Comparison of ENCODE assay signal across 8 cellular contexts in genomic region chr5:43020294-43020711, GRCh38. TPM values are rescaled to one million over a fixed set of nuclear protein-coding genes. Genes with fewer than 3 reads are reported as not detected.
A peak's percentile ranks its signal among the peaks of the same experiment; 100 is the strongest.
DNase-seq lines count a peak whose midpoint lies in the region; ATAC-seq and TF ChIP-seq lines count a peak whose summit lies in the region.

No MANE protein-coding gene starts in this region.

- no peaks in the 10 kb centered on the region for H3K36me3 ChIP-seq in SK-N-SH (replicated peaks in 1 of 2; ENCODE audit: control insufficient read depth in 1 of 2, insufficient read depth in 2 of 2, low read length in 1 of 2)
- no peaks in the 10 kb centered on the region for H3K36me3 ChIP-seq in parathyroid adenoma (ENCODE audit: control insufficient read depth, insufficient read depth, low read length)

- CTCF ChIA-PET in SK-N-SH (lab: Yijun Ruan, JAX): interaction anchor here (0.8 to 3.4 kb wide), 12 partner anchors 9 to 112 kb away, joined by 3 to 14 read pairs (median 6); partner anchors contain the start of gene ANXA2R

- peaks cover 24% of the 10 kb centered on the region for H3K4me1 Mint-ChIP-seq in CD14-positive monocyte

- DNase-seq in CD14-positive monocyte (ENCODE audit: low spot score) (no peak), SK-N-SH (no peak), epithelial cell of esophagus (ENCODE audit: low read depth) (no peak), AG08395 (ENCODE audit: low spot score) (no peak), amygdala (lab: John Stamatoyannopoulos, UW) (no peak)

- peak overlapping the region; percentile 95 to 97 for H3K4me3 Mint-ChIP-seq in CD14-positive monocyte

- peak overlapping the region; percentile 48; the same call in 1 of the 2 replicates for H3K9ac ChIP-seq in SK-N-SH
- H3K9ac ChIP-seq in parathyroid adenoma: no peak overlapping the region

- peak overlapping the region; percentile 86 for H3K4me2 ChIP-seq in SK-N-SH
- H3K4me2 ChIP-seq in parathyroid adenoma (ENCODE audit: low read length): peak overlapping the region; percentile 31

- no peaks in the 10 kb centered on the region for H3K27me3 ChIP-seq in SK-N-SH (ENCODE audit: insufficient read depth)
- peaks cover 5% of the 10 kb centered on the region for H3K27me3 ChIP-seq in parathyroid adenoma (ENCODE audit: control insufficient read depth, insufficient read depth, low read length)

- no peaks in the 10 kb centered on the region for H4K20me1 ChIP-seq in SK-N-SH (ENCODE audit: insufficient read depth)

- peak overlapping the region; percentile 96 to 100 (median 99) for H3K27ac Mint-ChIP-seq in CD14-positive monocyte

- peaks cover 5 to 11% of the 10 kb centered on the region in 2 experiments; a peak in 2 of 4 replicates for H3K4me1 ChIP-seq in SK-N-SH (ENCODE audit: control insufficient read depth in 1 of 2, insufficient read depth in 2 of 2, low read depth in 1 of 2, low read length in 1 of 2)
- H3K4me1 ChIP-seq in parathyroid adenoma: no peaks in the 10 kb centered on the region

- peaks cover 31% of the 10 kb centered on the region for H3F3A ChIP-seq in SK-N-SH (replicated peaks; ENCODE audit: insufficient read depth)

- H3K9me3 ChIP-seq in SK-N-SH (no peaks in the 10 kb centered on the region), parathyroid adenoma (ENCODE audit: control insufficient read depth, low read length) (peaks cover 6% of the 10 kb centered on the region)

- ATAC-seq in GM19035 (IDR thresholded peaks at IDR 0.05; ENCODE audit: unreplicated experiment) (peak; percentile 20), HG03280 (IDR thresholded peaks at IDR 0.05; ENCODE audit: unreplicated experiment) (peak; percentile 14)

- intact Hi-C loops in CD14-positive monocyte (cut with micrococcal nuclease): loop anchor here in 1 of 2 donors (1.0 kb wide), 2 partner anchors 20 to 25 kb away; partner anchors contain the start of gene ANXA2R

- peak overlapping the region; percentile 96 for H2AFZ ChIP-seq in SK-N-SH (ENCODE audit: low read depth)
- no peak overlapping the region for H2AFZ ChIP-seq in parathyroid adenoma

- H3K4me3 ChIP-seq in SK-N-SH (ENCODE audit: low read depth in 2 of 2, low read length in 1 of 2): peak overlapping the region; percentile 65 to 69
- H3K4me3 ChIP-seq in epithelial cell of esophagus (ENCODE audit: low read length): peak overlapping the region; percentile 65
- H3K4me3 ChIP-seq in parathyroid adenoma (ENCODE audit: low read depth, low read length): peak overlapping the region; percentile 56

- no peaks in the 10 kb centered on the region for H3K9me2 ChIP-seq in SK-N-SH

- 13% methylated on average over 14 of the region's 14 CpGs for WGBS in SK-N-SH (ENCODE audit: low lambda C conversion rate)

- no peak for TF ChIP-seq RAD21 in SK-N-SH (IDR thresholded peaks at IDR 0.05; ENCODE audit: low read length)

- POLR2A ChIA-PET in SK-N-SH (lab: Yijun Ruan, JAX): no interaction called here

- H3K27ac ChIP-seq in SK-N-SH (ENCODE audit: low read depth in 2 of 2, low read length in 1 of 2) (peak overlapping the region; percentile 8 to 90; a peak in 2 of 4 replicates), parathyroid adenoma (no peak overlapping the region)

- H3K9me3 Mint-ChIP-seq in CD14-positive monocyte: peaks cover 0 to 3% (median 0%) of the 10 kb centered on the region in 7 donors

- peak; percentile 31 for TF ChIP-seq CTCF in CD14-positive monocyte (IDR thresholded peaks at IDR 0.05)
- TF ChIP-seq CTCF in SK-N-SH (IDR thresholded peaks at IDR 0.05): no peak
- TF ChIP-seq CTCF in epithelial cell of esophagus (IDR thresholded peaks at IDR 0.05; ENCODE audit: insufficient read depth, low read depth, low read length, missing control alignments): no peak
- no peak for TF ChIP-seq CTCF in parathyroid adenoma (IDR thresholded peaks at IDR 0.05)

- H3K27me3 Mint-ChIP-seq in CD14-positive monocyte (ENCODE audit: low read depth in 3 of 3): peaks cover 0 to 2% (median 0%) of the 10 kb centered on the region in 3 donors

- no peaks in the 10 kb centered on the region for H3K79me2 ChIP-seq in SK-N-SH (ENCODE audit: insufficient read depth)
- H3K79me2 ChIP-seq in parathyroid adenoma: no peaks in the 10 kb centered on the region

- no peak for TF ChIP-seq EP300 in SK-N-SH (IDR thresholded peaks at IDR 0.05; ENCODE audit: borderline replicate concordance in 1 of 2, low read depth in 1 of 2, low read length in 1 of 2)

- peaks cover 0 to 2% of the 10 kb centered on the region in 2 donors for H3K36me3 Mint-ChIP-seq in CD14-positive monocyte

TF ChIP-seq in SK-N-SH, 30 proteins besides CTCF, POLR2A, EP300 and RAD21:
- TF ChIP-seq GABPA (IDR thresholded peaks at IDR 0.05; ENCODE audit: low read depth) (no peak), POLR2AphosphoS5 (IDR thresholded peaks at IDR 0.05; ENCODE audit: low read depth, low read length) (no peak), MXI1 (IDR thresholded peaks at IDR 0.05; ENCODE audit: low read depth, low read length) (no peak), RXRA (IDR thresholded peaks at IDR 0.05; ENCODE audit: borderline replicate concordance, low read depth) (no peak), CHD2 (IDR thresholded peaks at IDR 0.05; ENCODE audit: low read length, partially characterized antibody) (no peak), RFX5 (IDR thresholded peaks at IDR 0.05; ENCODE audit: low read length) (no peak), USF2 (IDR thresholded peaks at IDR 0.05; ENCODE audit: borderline replicate concordance, low read depth, low read length) (no peak), PBX3 (IDR thresholded peaks at IDR 0.05) (no peak), GATA2 (CRISPR knock-in tag; IDR thresholded peaks at IDR 0.05) (no peak), SMC3 (IDR thresholded peaks at IDR 0.05; ENCODE audit: low read depth, low read length) (no peak)

RNA-seq across cellular contexts. Expression of gene ANXA2R, which starts 19.8 kb away (rescaled TPM):
- polyA plus RNA-seq in CD14-positive monocyte (1 to 10 TPM; 2.3 to 3.1 TPM), SK-N-SH (2012; rRNA removed) (1.7 and 1.9 TPM in 2 replicates)
- 0.88 and 1.4 TPM in 2 replicates for polyA plus RNA-seq in SK-N-SH (2012; cell fraction: cytosol; rRNA removed)
- 3.7 and 5.4 TPM in 2 replicates for polyA plus RNA-seq in SK-N-SH (2012; cell fraction: nucleus; rRNA removed)
